In genomic region chrX:155061770-155062169, GRCh38 we compare ENCODE assay signal across 15 cellular contexts. TPM values are rescaled to one million over a fixed set of nuclear protein-coding genes. Genes with fewer than 3 reads are reported as not detected.
A peak's percentile ranks its signal among the peaks of the same experiment; 100 is the strongest.
DNase-seq lines count a peak whose midpoint lies in the region; ATAC-seq, FAIRE-seq and TF ChIP-seq lines count a peak whose summit lies in the region.
"Had no signal": no experiment of that assay in that cellular context is flagged by ENCODE, and none has a peak within 500 bp of the region (broad histone marks: within the 10 kb centered on the region; RNA-seq: fewer than 3 reads in every experiment).

No MANE protein-coding gene starts in this region.

- no peak overlapping the region for H3K9ac ChIP-seq in astrocyte (ENCODE audit: low read length)

- no peak overlapping the region for H3K4me3 Mint-ChIP-seq in astrocyte (ENCODE audit: unreplicated experiment)
- H3K4me3 Mint-ChIP-seq: CD4-positive, alpha-beta T cell; H9 had no signal

- H3K9me3 ChIP-seq in right atrium auricular region (no peaks in the 10 kb centered on the region), astrocyte (ENCODE audit: insufficient read depth, low read depth, low read length) (no peaks in the 10 kb centered on the region), gastroesophageal sphincter (no peaks in the 10 kb centered on the region)
- H3K9me3 ChIP-seq: Caco-2 had no signal

- H3K4me1 Mint-ChIP-seq in astrocyte (ENCODE audit: low read depth, unreplicated experiment) = peaks cover 10% of the 10 kb centered on the region

- H3K27ac ChIP-seq in right atrium auricular region = no peak overlapping the region
- no peak overlapping the region for H3K27ac ChIP-seq in astrocyte (ENCODE audit: low read depth, low read length)
- peak overlapping the region in 1 of 4 donors; percentile 27 for H3K27ac ChIP-seq in gastroesophageal sphincter
- H3K27ac ChIP-seq: C4-2B had no signal

- H3K4me1 ChIP-seq in right atrium auricular region (no peaks in the 10 kb centered on the region), astrocyte (ENCODE audit: insufficient read depth, low read length) (peaks cover 7% of the 10 kb centered on the region), gastroesophageal sphincter (peaks cover 0 to 31% (median 0%) of the 10 kb centered on the region in 3 donors)
- H3K4me1 ChIP-seq: Caco-2 had no signal

- 58 to 66% methylated on average over 5 of the region's 5 CpGs for WGBS in gastroesophageal sphincter (ENCODE audit: low coverage in 1 of 2), 2 donors

- no peak overlapping the region for H3K4me2 ChIP-seq in astrocyte (ENCODE audit: low read length)

- TF ChIP-seq POLR2A in gastroesophageal sphincter (IDR thresholded peaks at IDR 0.05) = no peak

- H3K27me3 Mint-ChIP-seq in astrocyte (ENCODE audit: low read depth, unreplicated experiment) = no peaks in the 10 kb centered on the region
- H3K27me3 Mint-ChIP-seq: CD4-positive, alpha-beta T cell had no signal

- no peak for TF ChIP-seq EP300 in gastroesophageal sphincter (IDR thresholded peaks at IDR 0.05)

- peak; percentile 62 for ATAC-seq in left ventricle myocardium superior
- ATAC-seq in gastroesophageal sphincter = peak; percentile 30
- no peak for ATAC-seq in HG03565 (IDR thresholded peaks at IDR 0.05; ENCODE audit: unreplicated experiment)

- FAIRE-seq in astrocyte (lab: Jason Lieb, UNC) = peak; percentile 92
- FAIRE-seq: A204.1, D721Med, H1 had no signal

- H3K4me3 ChIP-seq in right atrium auricular region = no peak overlapping the region
- H3K4me3 ChIP-seq in astrocyte (ENCODE audit: insufficient read depth, low read depth, low read length) = no peak overlapping the region
- no peak overlapping the region for H3K4me3 ChIP-seq in gastroesophageal sphincter

- no peak overlapping the region for H2AFZ ChIP-seq in astrocyte (ENCODE audit: low read depth, low read length)

- H3K27ac Mint-ChIP-seq in astrocyte (ENCODE audit: unreplicated experiment) = no peak overlapping the region
- H3K27ac Mint-ChIP-seq: CD4-positive, alpha-beta T cell; H9 had no signal

- no peak for DNase-seq in left ventricle myocardium superior
- no peak for DNase-seq in right atrium auricular region (ENCODE audit: low spot score)
- no peak for DNase-seq in astrocyte (ENCODE audit: low read depth)
- DNase-seq in LoVo (ENCODE audit: low spot score) = no peak
- DNase-seq: AML-193; Caco-2; CD4-positive, alpha-beta T cell; GDM1; H9 had no signal

- no peaks in the 10 kb centered on the region for H3K27me3 ChIP-seq in right atrium auricular region
- no peaks in the 10 kb centered on the region for H3K27me3 ChIP-seq in astrocyte (ENCODE audit: insufficient read depth, low read length)
- H3K27me3 ChIP-seq in gastroesophageal sphincter = no peaks in the 10 kb centered on the region

- H3K9me3 Mint-ChIP-seq in astrocyte (ENCODE audit: unreplicated experiment) = no peaks in the 10 kb centered on the region
- H3K9me3 Mint-ChIP-seq: CD4-positive, alpha-beta T cell had no signal

- H3K36me3 Mint-ChIP-seq in astrocyte (ENCODE audit: low read depth, unreplicated experiment) = peaks cover 3% of the 10 kb centered on the region

- H3K36me3 ChIP-seq in right atrium auricular region = no peaks in the 10 kb centered on the region
- H3K36me3 ChIP-seq in astrocyte (ENCODE audit: insufficient read depth, low read length) = no peaks in the 10 kb centered on the region
- H3K36me3 ChIP-seq in gastroesophageal sphincter = peaks cover 0 to 7% of the 10 kb centered on the region in 2 donors

- H3K79me2 ChIP-seq in astrocyte (ENCODE audit: insufficient read depth, low read length) = peaks cover 11% of the 10 kb centered on the region

- no peaks in the 10 kb centered on the region for H4K20me1 ChIP-seq in astrocyte (ENCODE audit: insufficient read depth, low read length)

- intact Hi-C loops in left ventricle myocardium superior (cut with micrococcal nuclease) = no loop called here

- TF ChIP-seq CTCF in right atrium auricular region (IDR thresholded peaks at IDR 0.05) (no peak), astrocyte (IDR thresholded peaks at IDR 0.05; ENCODE audit: insufficient read depth, low read depth, low read length) (no peak), gastroesophageal sphincter (IDR thresholded peaks at IDR 0.05) (no peak)

RNA-seq across cellular contexts. Expression of gene CMC4, which starts 9.2 kb away (rescaled TPM):
- total RNA-seq in left ventricle myocardium superior (28.8 TPM), right atrium auricular region (10 to 100 TPM; 39.9 to 58.3 TPM), astrocyte (5.2 TPM in 2 replicates), gastroesophageal sphincter (10 to 100 TPM; 21.0 to 33.0 (median 23.6) TPM)

RNA-seq across cellular contexts. Expression of gene MTCP1, which starts 9.2 kb away (rescaled TPM):
- total RNA-seq in left ventricle myocardium superior = 51.6 TPM
- total RNA-seq in right atrium auricular region = under 1 TPM; 0.43 to 0.85 TPM
- total RNA-seq in astrocyte = 8.9 and 9.1 TPM in 2 replicates
- 1 to 10 TPM; 1.4 to 4.0 (median 1.9) TPM for total RNA-seq in gastroesophageal sphincter

RNA-seq across cellular contexts. Expression of gene BRCC3, which starts 9.5 kb away (rescaled TPM):
- total RNA-seq in left ventricle myocardium superior (13.9 TPM), right atrium auricular region (1 to 10 TPM; 7.6 to 8.3 TPM), astrocyte (21.8 TPM in 2 replicates), gastroesophageal sphincter (10 to 100 TPM; 12.3 to 18.6 (median 15.0) TPM)

RNA-seq across cellular contexts. Expression of gene FUNDC2, which starts 35.1 kb away (rescaled TPM):
- total RNA-seq in left ventricle myocardium superior (389 TPM), right atrium auricular region (100 to 1,000 TPM; 146 to 178 TPM), astrocyte (45.8 and 49.5 TPM in 2 replicates), gastroesophageal sphincter (10 to 100 TPM; 67.8 to 96.3 (median 87.7) TPM)

RNA-seq across cellular contexts. Expression of gene F8, which starts 39.2 kb away (rescaled TPM):
- total RNA-seq in left ventricle myocardium superior (49.4 TPM), right atrium auricular region (10 to 100 TPM; 41.2 to 42.9 TPM), astrocyte (2.5 TPM in 2 replicates), gastroesophageal sphincter (10 to 100 TPM; 12.5 to 26.5 (median 19.1) TPM)
